In genomic region chr10:17412323-17412722, GRCh38 we compare ENCODE assay signal across 17 cellular contexts. TPM values are rescaled to one million over a fixed set of nuclear protein-coding genes. Genes with fewer than 3 reads are reported as not detected.
DNase-seq lines count a peak whose midpoint lies in the region; ATAC-seq, FAIRE-seq and TF ChIP-seq lines count a peak whose summit lies in the region.
"Had no signal": no experiment of that assay in that cellular context is flagged by ENCODE, and none has a peak within 500 bp of the region (broad histone marks: within the 10 kb centered on the region; RNA-seq: fewer than 3 reads in every experiment).

No MANE protein-coding gene starts in this region.

- no peak overlapping the region for H3K27ac Mint-ChIP-seq in T-helper 2 cell treated with Interferon-gamma antibody and Interleukin-4, amounts not matched to agents 5 μg/mL and 100 μg/mL, for 36 hours
- H3K27ac Mint-ChIP-seq: activated naive CD8-positive, alpha-beta T cell treated with anti-CD3 and anti-CD28 coated beads, Interleukin-2, amount 10 ng/mL, durations not matched to agents 7 days and 5 days; stimulated activated naive CD8-positive, alpha-beta T cell treated with anti-CD3 and anti-CD28 coated beads, Interleukin-15, amount 100 ng/mL, for 72 hours had no signal

- H3K4me3 Mint-ChIP-seq in T-helper 2 cell treated with Interferon-gamma antibody and Interleukin-4, amounts not matched to agents 5 μg/mL and 100 μg/mL, for 36 hours = no peak overlapping the region
- H3K4me3 Mint-ChIP-seq: activated naive CD8-positive, alpha-beta T cell treated with anti-CD3 and anti-CD28 coated beads, Interleukin-2, amount 10 ng/mL, durations not matched to agents 7 days and 5 days; neural crest cell; stimulated activated naive CD8-positive, alpha-beta T cell treated with anti-CD3 and anti-CD28 coated beads, Interleukin-15, amount 100 ng/mL, for 72 hours had no signal

- peaks cover 7% of the 10 kb centered on the region for H3K9me3 Mint-ChIP-seq in T-helper 2 cell treated with Interferon-gamma antibody and Interleukin-4, amounts not matched to agents 5 μg/mL and 100 μg/mL, for 36 hours

- H3K27me3 ChIP-seq in foreskin keratinocyte = peaks cover 5% of the 10 kb centered on the region

- peaks cover 32% of the 10 kb centered on the region for H3K27me3 Mint-ChIP-seq in T-helper 2 cell treated with Interferon-gamma antibody and Interleukin-4, amounts not matched to agents 5 μg/mL and 100 μg/mL, for 36 hours (ENCODE audit: low read depth)
- H3K27me3 Mint-ChIP-seq: stimulated activated naive CD8-positive, alpha-beta T cell treated with anti-CD3 and anti-CD28 coated beads, Interleukin-15, amount 100 ng/mL, for 72 hours had no signal

- H3K4me1 ChIP-seq in foreskin keratinocyte = no peaks in the 10 kb centered on the region

- ATAC-seq in foreskin keratinocyte = no peak
- ATAC-seq: left ventricle myocardium superior; stimulated activated naive CD8-positive, alpha-beta T cell treated with anti-CD3 and anti-CD28 coated beads, Interleukin-15, amount 100 ng/mL, for 72 hours had no signal

- peak; percentile 3 for TF ChIP-seq CTCF in D721Med (IDR thresholded peaks at IDR 0.05; ENCODE audit: insufficient read depth, missing control alignments)
- peak; percentile 34 for TF ChIP-seq CTCF in foreskin keratinocyte (conservative IDR thresholded peaks at IDR 0.05)

- DNase-seq in D721Med (ENCODE audit: insufficient read length, low spot score) (no peak), Kasumi-1 (lab: John Stamatoyannopoulos, UW) (peak; percentile 26 to 31), SW480 (ENCODE audit: low spot score) (peak; percentile 7), foreskin keratinocyte (no peak), MV-4-11 (lab: John Stamatoyannopoulos, UW) (no peak), Ammon's horn (ENCODE audit: low spot score) (no peak), head of caudate nucleus (no peak)
- DNase-seq in T-helper 2 cell treated with Interferon-gamma antibody and Interleukin-4, amounts not matched to agents 5 μg/mL and 100 μg/mL, for 36 hours (ENCODE audit: low spot score) = no peak
- DNase-seq: activated CD8-positive, alpha-beta memory T cell treated with anti-CD3 and anti-CD28 coated beads, Interleukin-2, amount 50 U/mL, for 48 hours; activated naive CD8-positive, alpha-beta T cell treated with anti-CD3 and anti-CD28 coated beads, Interleukin-2, amount 10 ng/mL, durations not matched to agents 7 days and 5 days; AML-193; caudate nucleus; glutamatergic neuron; left ventricle myocardium superior; NCI-H1092; stimulated activated naive CD8-positive, alpha-beta T cell treated with anti-CD3 and anti-CD28 coated beads, Interleukin-15, amount 100 ng/mL, for 72 hours had no signal

- H3K4me1 Mint-ChIP-seq in T-helper 2 cell treated with Interferon-gamma antibody and Interleukin-4, amounts not matched to agents 5 μg/mL and 100 μg/mL, for 36 hours (ENCODE audit: low read depth) = peaks cover 15% of the 10 kb centered on the region

- no peak overlapping the region for H3K27ac ChIP-seq in foreskin keratinocyte

- no peak for FAIRE-seq in D721Med (lab: Jason Lieb, UNC)

- H3K36me3 Mint-ChIP-seq in T-helper 2 cell treated with Interferon-gamma antibody and Interleukin-4, amounts not matched to agents 5 μg/mL and 100 μg/mL, for 36 hours (ENCODE audit: low read depth) = peaks cover 2% of the 10 kb centered on the region

- intact Hi-C loops in head of caudate nucleus (cut with DNase I) = no loop called here

RNA-seq across cellular contexts. Expression of gene ST8SIA6, which starts 42.1 kb away (rescaled TPM):
- 0.11 TPM in 1 of 2 replicates, not detected in the other for total RNA-seq in foreskin keratinocyte
- not detected in 2 replicates for polyA plus RNA-seq in foreskin keratinocyte
- total RNA-seq: neural crest cell had no signal

Comparison
In these comparisons a context has a peak if more than half of its experiments do, and no peak if none do; other contexts are left out.
1. DNase-seq: peak in Kasumi-1 (2 of 2) and SW480 (single experiment); none in D721Med (single experiment), foreskin keratinocyte (0 of 2), T-helper 2 cell treated with Interferon-gamma antibody and Interleukin-4, amounts not matched to agents 5 μg/mL and 100 μg/mL, for 36 hours (single experiment), MV-4-11 (single experiment), Ammon's horn (single experiment) and head of caudate nucleus (0 of 42).